Comparison of ENCODE assay signal across 22 cellular contexts in genomic region chr17:63071797-63072196, GRCh38.
"Had no signal": no experiment of that assay in that cellular context is flagged by ENCODE, and none has a peak within 500 bp of the region (broad histone marks: within the 10 kb centered on the region; RNA-seq: fewer than 3 reads in every experiment).

No MANE protein-coding gene starts in this region.

- H3K4me3 Mint-ChIP-seq: naive B cell; nephron; stimulated activated naive CD8-positive, alpha-beta T cell treated with anti-CD3 and anti-CD28 coated beads, Interleukin-15, Interleukin-2, amounts not matched to agents 100 ng/mL and 50 ng/mL, for 24 hours had no signal

- H3K27ac ChIP-seq: dorsolateral prefrontal cortex, heart left ventricle, left lung, lower lobe of right lung, pancreas, testis, tibial nerve, upper lobe of right lung, vagina had no signal

- H3K27ac Mint-ChIP-seq: nephron; progenitor cell of endocrine pancreas; stimulated activated naive CD8-positive, alpha-beta T cell treated with anti-CD3 and anti-CD28 coated beads, Interleukin-15, Interleukin-2, amounts not matched to agents 100 ng/mL and 50 ng/mL, for 24 hours had no signal

- H3K4me1 ChIP-seq: heart left ventricle, left lung, lower lobe of right lung, pancreas, testis, upper lobe of right lung, vagina had no signal

- H3K36me3 ChIP-seq: heart left ventricle, left lung, lower lobe of right lung, pancreas, tibial nerve, upper lobe of right lung, vagina had no signal

- H3K4me1 Mint-ChIP-seq: nephron had no signal

- ATAC-seq: heart left ventricle, left lung, lower lobe of right lung, pancreas, right cardiac atrium, upper lobe of right lung had no signal

- H3K36me3 Mint-ChIP-seq: naive B cell had no signal

- H3K4me3 ChIP-seq: dorsolateral prefrontal cortex, heart left ventricle, left lung, lower lobe of right lung, pancreas, smooth muscle cell, testis, tibial nerve, upper lobe of right lung, vagina had no signal

- H3K4me2 ChIP-seq: smooth muscle cell had no signal

- H3K9me3 ChIP-seq: heart left ventricle, left lung, lower lobe of right lung, pancreas, testis, tibial nerve, upper lobe of right lung, vagina had no signal

- H3K27me3 Mint-ChIP-seq: naive B cell; progenitor cell of endocrine pancreas; stimulated activated naive CD8-positive, alpha-beta T cell treated with anti-CD3 and anti-CD28 coated beads, Interleukin-15, Interleukin-2, amounts not matched to agents 100 ng/mL and 50 ng/mL, for 24 hours had no signal

- H3K9me3 Mint-ChIP-seq: naive B cell; nephron; stimulated activated naive CD8-positive, alpha-beta T cell treated with anti-CD3 and anti-CD28 coated beads, Interleukin-15, Interleukin-2, amounts not matched to agents 100 ng/mL and 50 ng/mL, for 24 hours had no signal

- H3K27me3 ChIP-seq: dorsolateral prefrontal cortex, heart left ventricle, left lung, pancreas, testis, tibial nerve, upper lobe of right lung, vagina had no signal

- DNase-seq: cortex of kidney; dorsolateral prefrontal cortex; effector CD8-positive, alpha-beta T cell; foreskin melanocyte; heart left ventricle; hippocampal formation; left lung; lower lobe of right lung; mesendoderm; naive B cell; occipital lobe; pancreas; right cardiac atrium; stimulated activated CD4-positive, alpha-beta T cell treated with anti-CD3 and anti-CD28 coated beads, Interleukin-2, amount 100 ng/mL, for 48 hours; testis; upper lobe of right lung had no signal
